1 cellular context compared by ENCODE assay signal in the genomic region with DNA sequence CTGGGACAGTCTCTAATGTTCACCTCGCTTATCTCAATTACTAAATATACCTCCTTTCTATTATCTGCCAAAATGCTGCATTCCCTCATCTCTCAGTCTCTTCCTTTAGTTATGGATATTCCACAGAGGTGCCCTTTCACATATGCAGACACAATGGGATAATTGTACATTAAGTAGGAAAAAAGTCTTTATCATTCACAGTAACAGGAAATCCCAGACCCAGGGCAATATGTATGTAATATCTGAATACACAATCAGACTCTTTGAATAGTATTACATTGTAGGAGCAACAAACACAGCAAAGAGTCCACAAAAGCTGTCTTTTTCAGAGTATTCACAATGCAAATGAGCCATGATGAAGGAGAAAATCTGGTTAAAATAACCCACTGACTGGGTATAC.
TF ChIP-seq lines count a peak whose summit lies in the region.

No MANE protein-coding gene starts in this region.

TF ChIP-seq in GM23338, 12 proteins besides CTCF, POLR2A, EP300 and RAD21:
- TF ChIP-seq, protein P1, sequence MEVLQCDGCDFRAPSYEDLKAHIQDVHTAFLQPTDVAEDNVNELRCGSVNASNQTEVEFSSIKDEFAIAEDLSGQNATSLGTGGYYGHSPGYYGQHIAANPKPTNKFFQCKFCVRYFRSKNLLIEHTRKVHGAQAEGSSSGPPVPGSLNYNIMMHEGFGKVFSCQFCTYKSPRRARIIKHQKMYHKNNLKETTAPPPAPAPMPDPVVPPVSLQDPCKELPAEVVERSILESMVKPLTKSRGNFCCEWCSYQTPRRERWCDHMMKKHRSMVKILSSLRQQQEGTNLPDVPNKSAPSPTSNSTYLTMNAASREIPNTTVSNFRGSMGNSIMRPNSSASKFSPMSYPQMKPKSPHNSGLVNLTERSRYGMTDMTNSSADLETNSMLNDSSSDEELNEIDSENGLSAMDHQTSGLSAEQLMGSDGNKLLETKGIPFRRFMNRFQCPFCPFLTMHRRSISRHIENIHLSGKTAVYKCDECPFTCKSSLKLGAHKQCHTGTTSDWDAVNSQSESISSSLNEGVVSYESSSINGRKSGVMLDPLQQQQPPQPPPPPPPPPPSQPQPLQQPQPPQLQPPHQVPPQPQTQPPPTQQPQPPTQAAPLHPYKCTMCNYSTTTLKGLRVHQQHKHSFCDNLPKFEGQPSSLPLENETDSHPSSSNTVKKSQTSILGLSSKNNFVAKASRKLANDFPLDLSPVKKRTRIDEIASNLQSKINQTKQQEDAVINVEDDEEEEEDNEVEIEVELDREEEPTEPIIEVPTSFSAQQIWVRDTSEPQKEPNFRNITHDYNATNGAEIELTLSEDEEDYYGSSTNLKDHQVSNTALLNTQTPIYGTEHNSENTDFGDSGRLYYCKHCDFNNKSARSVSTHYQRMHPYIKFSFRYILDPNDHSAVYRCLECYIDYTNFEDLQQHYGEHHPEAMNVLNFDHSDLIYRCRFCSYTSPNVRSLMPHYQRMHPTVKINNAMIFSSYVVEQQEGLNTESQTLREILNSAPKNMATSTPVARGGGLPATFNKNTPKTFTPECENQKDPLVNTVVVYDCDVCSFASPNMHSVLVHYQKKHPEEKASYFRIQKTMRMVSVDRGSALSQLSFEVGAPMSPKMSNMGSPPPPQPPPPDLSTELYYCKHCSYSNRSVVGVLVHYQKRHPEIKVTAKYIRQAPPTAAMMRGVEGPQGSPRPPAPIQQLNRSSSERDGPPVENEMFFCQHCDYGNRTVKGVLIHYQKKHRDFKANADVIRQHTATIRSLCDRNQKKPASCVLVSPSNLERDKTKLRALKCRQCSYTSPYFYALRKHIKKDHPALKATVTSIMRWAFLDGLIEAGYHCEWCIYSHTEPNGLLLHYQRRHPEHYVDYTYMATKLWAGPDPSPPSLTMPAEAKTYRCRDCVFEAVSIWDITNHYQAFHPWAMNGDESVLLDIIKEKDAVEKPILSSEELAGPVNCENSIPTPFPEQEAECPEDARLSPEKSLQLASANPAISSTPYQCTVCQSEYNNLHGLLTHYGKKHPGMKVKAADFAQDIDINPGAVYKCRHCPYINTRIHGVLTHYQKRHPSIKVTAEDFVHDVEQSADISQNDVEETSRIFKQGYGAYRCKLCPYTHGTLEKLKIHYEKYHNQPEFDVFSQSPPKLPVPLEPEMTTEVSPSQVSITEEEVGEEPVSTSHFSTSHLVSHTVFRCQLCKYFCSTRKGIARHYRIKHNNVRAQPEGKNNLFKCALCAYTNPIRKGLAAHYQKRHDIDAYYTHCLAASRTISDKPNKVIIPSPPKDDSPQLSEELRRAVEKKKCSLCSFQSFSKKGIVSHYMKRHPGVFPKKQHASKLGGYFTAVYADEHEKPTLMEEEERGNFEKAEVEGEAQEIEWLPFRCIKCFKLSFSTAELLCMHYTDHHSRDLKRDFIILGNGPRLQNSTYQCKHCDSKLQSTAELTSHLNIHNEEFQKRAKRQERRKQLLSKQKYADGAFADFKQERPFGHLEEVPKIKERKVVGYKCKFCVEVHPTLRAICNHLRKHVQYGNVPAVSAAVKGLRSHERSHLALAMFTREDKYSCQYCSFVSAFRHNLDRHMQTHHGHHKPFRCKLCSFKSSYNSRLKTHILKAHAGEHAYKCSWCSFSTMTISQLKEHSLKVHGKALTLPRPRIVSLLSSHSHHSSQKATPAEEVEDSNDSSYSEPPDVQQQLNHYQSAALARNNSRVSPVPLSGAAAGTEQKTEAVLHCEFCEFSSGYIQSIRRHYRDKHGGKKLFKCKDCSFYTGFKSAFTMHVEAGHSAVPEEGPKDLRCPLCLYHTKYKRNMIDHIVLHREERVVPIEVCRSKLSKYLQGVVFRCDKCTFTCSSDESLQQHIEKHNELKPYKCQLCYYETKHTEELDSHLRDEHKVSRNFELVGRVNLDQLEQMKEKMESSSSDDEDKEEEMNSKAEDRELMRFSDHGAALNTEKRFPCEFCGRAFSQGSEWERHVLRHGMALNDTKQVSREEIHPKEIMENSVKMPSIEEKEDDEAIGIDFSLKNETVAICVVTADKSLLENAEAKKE (CRISPR knock-in tag; IDR thresholded peaks at IDR 0.05) = no peak
- no peak for TF ChIP-seq EZH2 (IDR thresholded peaks at IDR 0.05; ENCODE audit: low read depth, unreplicated experiment)
- TF ChIP-seq JUNB (IDR thresholded peaks at IDR 0.05; ENCODE audit: unreplicated experiment) = no peak
- no peak for TF ChIP-seq POLR2AphosphoS5 (IDR thresholded peaks at IDR 0.05; ENCODE audit: low read depth)
- TF ChIP-seq, protein P2, sequence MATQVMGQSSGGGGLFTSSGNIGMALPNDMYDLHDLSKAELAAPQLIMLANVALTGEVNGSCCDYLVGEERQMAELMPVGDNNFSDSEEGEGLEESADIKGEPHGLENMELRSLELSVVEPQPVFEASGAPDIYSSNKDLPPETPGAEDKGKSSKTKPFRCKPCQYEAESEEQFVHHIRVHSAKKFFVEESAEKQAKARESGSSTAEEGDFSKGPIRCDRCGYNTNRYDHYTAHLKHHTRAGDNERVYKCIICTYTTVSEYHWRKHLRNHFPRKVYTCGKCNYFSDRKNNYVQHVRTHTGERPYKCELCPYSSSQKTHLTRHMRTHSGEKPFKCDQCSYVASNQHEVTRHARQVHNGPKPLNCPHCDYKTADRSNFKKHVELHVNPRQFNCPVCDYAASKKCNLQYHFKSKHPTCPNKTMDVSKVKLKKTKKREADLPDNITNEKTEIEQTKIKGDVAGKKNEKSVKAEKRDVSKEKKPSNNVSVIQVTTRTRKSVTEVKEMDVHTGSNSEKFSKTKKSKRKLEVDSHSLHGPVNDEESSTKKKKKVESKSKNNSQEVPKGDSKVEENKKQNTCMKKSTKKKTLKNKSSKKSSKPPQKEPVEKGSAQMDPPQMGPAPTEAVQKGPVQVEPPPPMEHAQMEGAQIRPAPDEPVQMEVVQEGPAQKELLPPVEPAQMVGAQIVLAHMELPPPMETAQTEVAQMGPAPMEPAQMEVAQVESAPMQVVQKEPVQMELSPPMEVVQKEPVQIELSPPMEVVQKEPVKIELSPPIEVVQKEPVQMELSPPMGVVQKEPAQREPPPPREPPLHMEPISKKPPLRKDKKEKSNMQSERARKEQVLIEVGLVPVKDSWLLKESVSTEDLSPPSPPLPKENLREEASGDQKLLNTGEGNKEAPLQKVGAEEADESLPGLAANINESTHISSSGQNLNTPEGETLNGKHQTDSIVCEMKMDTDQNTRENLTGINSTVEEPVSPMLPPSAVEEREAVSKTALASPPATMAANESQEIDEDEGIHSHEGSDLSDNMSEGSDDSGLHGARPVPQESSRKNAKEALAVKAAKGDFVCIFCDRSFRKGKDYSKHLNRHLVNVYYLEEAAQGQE (IDR thresholded peaks at IDR 0.05; ENCODE audit: unreplicated experiment) = no peak
- TF ChIP-seq, protein P3, sequence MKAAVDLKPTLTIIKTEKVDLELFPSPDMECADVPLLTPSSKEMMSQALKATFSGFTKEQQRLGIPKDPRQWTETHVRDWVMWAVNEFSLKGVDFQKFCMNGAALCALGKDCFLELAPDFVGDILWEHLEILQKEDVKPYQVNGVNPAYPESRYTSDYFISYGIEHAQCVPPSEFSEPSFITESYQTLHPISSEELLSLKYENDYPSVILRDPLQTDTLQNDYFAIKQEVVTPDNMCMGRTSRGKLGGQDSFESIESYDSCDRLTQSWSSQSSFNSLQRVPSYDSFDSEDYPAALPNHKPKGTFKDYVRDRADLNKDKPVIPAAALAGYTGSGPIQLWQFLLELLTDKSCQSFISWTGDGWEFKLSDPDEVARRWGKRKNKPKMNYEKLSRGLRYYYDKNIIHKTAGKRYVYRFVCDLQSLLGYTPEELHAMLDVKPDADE (IDR thresholded peaks at IDR 0.05) = no peak
- TF ChIP-seq CREB1 (CRISPR knock-in tag; IDR thresholded peaks at IDR 0.05; ENCODE audit: low read depth) = no peak
- no peak for TF ChIP-seq ZNF114 (CRISPR knock-in tag; IDR thresholded peaks at IDR 0.05)
- TF ChIP-seq STAT1 (IDR thresholded peaks at IDR 0.05; ENCODE audit: unreplicated experiment) = no peak
- TF ChIP-seq NANOG (IDR thresholded peaks at IDR 0.05; ENCODE audit: borderline replicate concordance) = no peak
- no peak for TF ChIP-seq EZH2phosphoT487 (IDR thresholded peaks at IDR 0.05; ENCODE audit: unreplicated experiment)
